18 cellular contexts compared by ENCODE assay signal in genomic region chr2:227511955-227512354, GRCh38. TPM values are rescaled to one million over a fixed set of nuclear protein-coding genes. Genes with fewer than 3 reads are reported as not detected.
A peak's percentile ranks its signal among the peaks of the same experiment; 100 is the strongest.
DNase-seq lines count a peak whose midpoint lies in the region; ATAC-seq and TF ChIP-seq lines count a peak whose summit lies in the region.
"Had no signal": no experiment of that assay in that cellular context is flagged by ENCODE, and none has a peak within 500 bp of the region (broad histone marks: within the 10 kb centered on the region; RNA-seq: fewer than 3 reads in every experiment).

No MANE protein-coding gene starts in this region.

- H3K4me3 ChIP-seq in CD8-positive, alpha-beta T cell (ENCODE audit: low read depth, low read length), result no peak overlapping the region
- H3K4me3 ChIP-seq in dorsolateral prefrontal cortex, result peak overlapping the region in 2 of 59 donors; percentile 8 to 13
- H3K4me3 ChIP-seq: HAP-1 had no signal

- no peak overlapping the region for H3K4me3 Mint-ChIP-seq in activated T-cell treated with anti-CD3 and anti-CD28 coated beads, Interleukin-2, amount 50 U/mL, for 72 hours
- H3K4me3 Mint-ChIP-seq in activated T-cell treated with anti-CD3 and anti-CD28 coated beads, Interleukin-2, amount 50 U/mL, for 4 hours, result no peak overlapping the region
- no peak overlapping the region for H3K4me3 Mint-ChIP-seq in CD8-positive, alpha-beta T cell

- no peaks in the 10 kb centered on the region for H3K36me3 ChIP-seq in CD8-positive, alpha-beta T cell (ENCODE audit: insufficient read depth, low read length)
- H3K36me3 ChIP-seq: HAP-1 had no signal

- no peak overlapping the region for H3K27ac ChIP-seq in CD8-positive, alpha-beta T cell (ENCODE audit: low read depth, low read length)
- H3K27ac ChIP-seq in dorsolateral prefrontal cortex, result peak overlapping the region in 41 of 59 donors; percentile 5 to 74 (median 43)
- H3K27ac ChIP-seq: C4-2B had no signal

- no peak for ATAC-seq in activated T-cell treated with anti-CD3 and anti-CD28 coated beads, Interleukin-2, amount 50 U/mL, for 72 hours (replicated peaks in 1 of 2)
- ATAC-seq in activated T-cell treated with anti-CD3 and anti-CD28 coated beads, Interleukin-2, amount 50 U/mL, for 4 hours, result no peak
- no peak for ATAC-seq in CD8-positive, alpha-beta T cell
- ATAC-seq in HG03565 (IDR thresholded peaks at IDR 0.05; ENCODE audit: unreplicated experiment), result no peak
- ATAC-seq in SK-N-SH treated with all-trans-retinoic acid at 6 μM for 48 hours, result no peak

- POLR2A ChIA-PET in CD8-positive, alpha-beta T cell (lab: Charles Lee), result no interaction called here

- H3K27me3 Mint-ChIP-seq in activated T-cell treated with anti-CD3 and anti-CD28 coated beads, Interleukin-2, amount 50 U/mL, for 72 hours (ENCODE audit: low read depth), result no peaks in the 10 kb centered on the region
- H3K27me3 Mint-ChIP-seq in activated T-cell treated with anti-CD3 and anti-CD28 coated beads, Interleukin-2, amount 50 U/mL, for 4 hours (ENCODE audit: low read depth), result no peaks in the 10 kb centered on the region
- no peaks in the 10 kb centered on the region for H3K27me3 Mint-ChIP-seq in CD8-positive, alpha-beta T cell (ENCODE audit: low read depth)
- H3K27me3 Mint-ChIP-seq: IgD-negative memory B cell had no signal

- no peaks in the 10 kb centered on the region for H3K9me3 Mint-ChIP-seq in activated T-cell treated with anti-CD3 and anti-CD28 coated beads, Interleukin-2, amount 50 U/mL, for 72 hours
- H3K9me3 Mint-ChIP-seq in activated T-cell treated with anti-CD3 and anti-CD28 coated beads, Interleukin-2, amount 50 U/mL, for 4 hours, result no peaks in the 10 kb centered on the region
- H3K9me3 Mint-ChIP-seq in CD8-positive, alpha-beta T cell, result no peaks in the 10 kb centered on the region
- H3K9me3 Mint-ChIP-seq: IgD-negative memory B cell had no signal

- intact Hi-C loops in CD8-positive, alpha-beta T cell (cut with DNase I, micrococcal nuclease), result no loop called here
- intact Hi-C loops in dorsolateral prefrontal cortex (cut with DNase I), result no loop called here

- H3K4me1 Mint-ChIP-seq in activated T-cell treated with anti-CD3 and anti-CD28 coated beads, Interleukin-2, amount 50 U/mL, for 72 hours (ENCODE audit: low read depth), result peaks cover 62% of the 10 kb centered on the region
- peaks cover 83% of the 10 kb centered on the region for H3K4me1 Mint-ChIP-seq in activated T-cell treated with anti-CD3 and anti-CD28 coated beads, Interleukin-2, amount 50 U/mL, for 4 hours (ENCODE audit: low read depth)
- H3K4me1 Mint-ChIP-seq in CD8-positive, alpha-beta T cell (ENCODE audit: low read depth), result peaks cover 80% of the 10 kb centered on the region

- H3K27me3 ChIP-seq in CD8-positive, alpha-beta T cell (ENCODE audit: insufficient read depth, low read length), result no peaks in the 10 kb centered on the region
- no peaks in the 10 kb centered on the region for H3K27me3 ChIP-seq in dorsolateral prefrontal cortex

- no peaks in the 10 kb centered on the region for H3K9me3 ChIP-seq in CD8-positive, alpha-beta T cell (ENCODE audit: low read length)
- H3K9me3 ChIP-seq: HAP-1 had no signal

- CTCF ChIA-PET in CD8-positive, alpha-beta T cell (lab: Charles Lee), result no interaction called here

- TF ChIP-seq CTCF in CD8-positive, alpha-beta T cell (IDR thresholded peaks at IDR 0.05), result no peak
- no peak for TF ChIP-seq CTCF in dorsolateral prefrontal cortex (IDR thresholded peaks at IDR 0.05 in 54 of 56, conservative IDR thresholded peaks at IDR 0.05 in 2 of 56; ENCODE audit: low read depth in 1 of 56, partially characterized antibody in 56 of 56)

- peaks cover 0 to 4% of the 10 kb centered on the region in 2 donors for H3K36me3 Mint-ChIP-seq in activated T-cell treated with anti-CD3 and anti-CD28 coated beads, Interleukin-2, amount 50 U/mL, for 72 hours (ENCODE audit: insufficient read depth in 2 of 2)
- peaks cover 8% of the 10 kb centered on the region for H3K36me3 Mint-ChIP-seq in activated T-cell treated with anti-CD3 and anti-CD28 coated beads, Interleukin-2, amount 50 U/mL, for 4 hours (ENCODE audit: insufficient read depth)
- peaks cover 16% of the 10 kb centered on the region for H3K36me3 Mint-ChIP-seq in CD8-positive, alpha-beta T cell

- H3K4me1 ChIP-seq in CD8-positive, alpha-beta T cell (ENCODE audit: insufficient read depth, low read length), result peaks cover 46% of the 10 kb centered on the region

- peak overlapping the region; percentile 61 for H3K27ac Mint-ChIP-seq in activated T-cell treated with anti-CD3 and anti-CD28 coated beads, Interleukin-2, amount 50 U/mL, for 72 hours
- peak overlapping the region; percentile 42 for H3K27ac Mint-ChIP-seq in CD8-positive, alpha-beta T cell
- H3K27ac Mint-ChIP-seq: IgD-negative memory B cell had no signal

- no peak for DNase-seq in activated T-cell treated with anti-CD3 and anti-CD28 coated beads, Interleukin-2, amount 50 U/mL, for 72 hours
- no peak for DNase-seq in activated T-cell treated with anti-CD3 and anti-CD28 coated beads, Interleukin-2, amount 50 U/mL, for 4 hours
- DNase-seq in CD8-positive, alpha-beta T cell, result no peak
- DNase-seq in dorsolateral prefrontal cortex (no peak), middle frontal gyrus (ENCODE audit: extremely low spot score, low spot score) (peak; percentile 27)
- DNase-seq in stimulated activated CD4-positive, alpha-beta T cell treated with anti-CD3 and anti-CD28 coated beads, Interleukin-1b, Interleukin-23, amount 100 ng/mL, for 48 hours, result no peak
- DNase-seq: COR-L47, DMS153, EL, NCI-H146, NCI-H2107, NCI-H226, NCI-H69 had no signal

TF ChIP-seq in SK-N-SH treated with all-trans-retinoic acid at 6 μM for 48 hours, 23 proteins besides CTCF, POLR2A, EP300 and RAD21 (continues in another document):
- no peak for TF ChIP-seq GLIS3 (CRISPR knock-in tag; IDR thresholded peaks at IDR 0.05)
- no peak for TF ChIP-seq PPARA (CRISPR knock-in tag; IDR thresholded peaks at IDR 0.05; ENCODE audit: borderline replicate concordance)
- TF ChIP-seq ZFP3 (CRISPR knock-in tag; IDR thresholded peaks at IDR 0.05), result no peak
- TF ChIP-seq PATZ1 (CRISPR knock-in tag; IDR thresholded peaks at IDR 0.05; ENCODE audit: borderline replicate concordance), result no peak
- no peak for TF ChIP-seq SNAI2 (CRISPR knock-in tag; IDR thresholded peaks at IDR 0.05)
- TF ChIP-seq RARB (CRISPR knock-in tag; IDR thresholded peaks at IDR 0.05), result no peak
- TF ChIP-seq, protein P1, sequence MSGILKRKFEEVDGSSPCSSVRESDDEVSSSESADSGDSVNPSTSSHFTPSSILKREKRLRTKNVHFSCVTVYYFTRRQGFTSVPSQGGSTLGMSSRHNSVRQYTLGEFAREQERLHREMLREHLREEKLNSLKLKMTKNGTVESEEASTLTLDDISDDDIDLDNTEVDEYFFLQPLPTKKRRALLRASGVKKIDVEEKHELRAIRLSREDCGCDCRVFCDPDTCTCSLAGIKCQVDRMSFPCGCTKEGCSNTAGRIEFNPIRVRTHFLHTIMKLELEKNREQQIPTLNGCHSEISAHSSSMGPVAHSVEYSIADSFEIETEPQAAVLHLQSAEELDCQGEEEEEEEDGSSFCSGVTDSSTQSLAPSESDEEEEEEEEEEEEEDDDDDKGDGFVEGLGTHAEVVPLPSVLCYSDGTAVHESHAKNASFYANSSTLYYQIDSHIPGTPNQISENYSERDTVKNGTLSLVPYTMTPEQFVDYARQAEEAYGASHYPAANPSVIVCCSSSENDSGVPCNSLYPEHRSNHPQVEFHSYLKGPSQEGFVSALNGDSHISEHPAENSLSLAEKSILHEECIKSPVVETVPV (CRISPR knock-in tag; IDR thresholded peaks at IDR 0.05), result no peak
- TF ChIP-seq BACH2 (CRISPR knock-in tag; IDR thresholded peaks at IDR 0.05; ENCODE audit: borderline replicate concordance), result no peak
- no peak for TF ChIP-seq ZC3H10 (CRISPR knock-in tag; IDR thresholded peaks at IDR 0.05)
- TF ChIP-seq TOX (CRISPR knock-in tag; IDR thresholded peaks at IDR 0.05; ENCODE audit: borderline replicate concordance), result no peak
- TF ChIP-seq ARNTL (CRISPR knock-in tag; IDR thresholded peaks at IDR 0.05; ENCODE audit: borderline replicate concordance, low read depth), result no peak
- no peak for TF ChIP-seq CSDC2 (CRISPR knock-in tag; IDR thresholded peaks at IDR 0.05)
- no peak for TF ChIP-seq TCF4 (CRISPR knock-in tag; IDR thresholded peaks at IDR 0.05; ENCODE audit: borderline replicate concordance)
- TF ChIP-seq OSR1 (CRISPR knock-in tag; IDR thresholded peaks at IDR 0.05), result no peak
- TF ChIP-seq ISL1 (CRISPR knock-in tag; IDR thresholded peaks at IDR 0.05), result no peak

RNA-seq across cellular contexts. Expression of gene AGFG1, which starts 40.0 kb away (rescaled TPM):
- total RNA-seq in activated T-cell treated with anti-CD3 and anti-CD28 coated beads, Interleukin-2, amount 50 U/mL, for 72 hours, result 100 to 1,000 TPM in 1 of 2 donors, 10 to 100 TPM in 1; 98.2 to 131 TPM
- 100 to 1,000 TPM; 200 to 228 (median 213) TPM for total RNA-seq in activated T-cell treated with anti-CD3 and anti-CD28 coated beads, Interleukin-2, amount 50 U/mL, for 4 hours
- total RNA-seq in CD8-positive, alpha-beta T cell, result 10 to 100 TPM; 51.0 to 56.0 TPM
- total RNA-seq in dorsolateral prefrontal cortex, result 100 to 1,000 TPM in 83 of 120 experiments, 10 to 100 TPM in 37; 79.9 to 144 (median 106) TPM
